ENCODE assay signal across 10 cellular contexts in the genomic region with DNA sequence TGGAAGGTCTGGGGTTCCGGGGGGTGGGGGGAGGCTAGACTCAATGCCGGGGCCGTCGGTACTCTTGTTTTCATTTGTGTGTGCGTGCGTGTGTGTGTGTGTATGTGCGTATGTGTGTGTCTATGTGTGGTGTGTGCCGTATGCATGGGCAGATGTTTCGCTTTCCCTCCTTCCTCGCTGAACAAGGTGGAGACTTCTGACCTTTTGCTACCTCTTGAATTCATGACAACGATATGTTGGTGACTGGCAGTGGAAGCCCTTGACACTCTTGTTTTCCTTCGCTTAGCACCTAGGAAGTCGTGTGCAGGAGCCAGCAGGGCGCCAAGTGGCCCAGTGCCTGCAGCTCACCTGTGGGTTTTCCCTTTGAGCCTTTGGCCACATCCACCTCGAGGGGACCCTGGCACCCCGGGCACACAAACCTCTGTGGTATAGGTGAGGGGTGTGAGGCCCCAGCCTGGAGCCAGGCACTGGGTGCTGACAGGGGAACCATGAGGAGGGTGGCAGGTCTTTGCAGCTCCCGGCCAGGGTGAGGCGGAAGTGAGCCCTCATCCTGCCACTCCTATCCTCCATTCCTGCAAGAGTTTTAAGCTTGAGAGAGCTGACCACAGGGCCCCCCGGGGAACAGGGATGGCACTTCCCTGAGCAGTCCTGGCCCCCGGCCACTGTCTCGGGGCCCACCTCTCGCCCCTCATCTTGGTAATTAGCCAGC. TPM values are rescaled to one million over a fixed set of nuclear protein-coding genes. Genes with fewer than 3 reads are reported as not detected.
A peak's percentile ranks its signal among the peaks of the same experiment; 100 is the strongest.
DNase-seq lines count a peak whose midpoint lies in the region; ATAC-seq and TF ChIP-seq lines count a peak whose summit lies in the region.
"Had no signal": no experiment of that assay in that cellular context is flagged by ENCODE, and none has a peak within 500 bp of the region (broad histone marks: within the 10 kb centered on the region; RNA-seq: fewer than 3 reads in every experiment).

No MANE protein-coding gene starts in this region.

- peaks cover 2% of the 10 kb centered on the region for H3K36me3 Mint-ChIP-seq in activated CD8-positive, alpha-beta T cell treated with anti-CD3 and anti-CD28 coated beads for 36 hours (ENCODE audit: low read depth)

- H3K9me3 Mint-ChIP-seq in activated CD8-positive, alpha-beta T cell treated with anti-CD3 and anti-CD28 coated beads for 36 hours: no peaks in the 10 kb centered on the region

- H3K27ac Mint-ChIP-seq in activated CD8-positive, alpha-beta T cell treated with anti-CD3 and anti-CD28 coated beads for 36 hours: no peak overlapping the region

- POLR2A ChIA-PET in activated CD8-positive, alpha-beta T cell treated with anti-CD3 and anti-CD28 coated beads for 36 hours (lab: Charles Lee): no interaction called here

- ATAC-seq in heart right ventricle: no peak
- no peak for ATAC-seq in Right ventricle myocardium inferior
- peak; percentile 47 for ATAC-seq in activated CD8-positive, alpha-beta T cell treated with anti-CD3 and anti-CD28 coated beads for 36 hours
- ATAC-seq in left lobe of liver: no peak

- CTCF ChIA-PET in activated CD8-positive, alpha-beta T cell treated with anti-CD3 and anti-CD28 coated beads for 36 hours (lab: Charles Lee): no interaction called here

- no peaks in the 10 kb centered on the region for H3K27me3 Mint-ChIP-seq in activated CD8-positive, alpha-beta T cell treated with anti-CD3 and anti-CD28 coated beads for 36 hours

- WGBS in heart right ventricle, 2 donors: 86 to 90% methylated on average over 22 of the region's 22 CpGs

- H3K9me3 ChIP-seq in heart right ventricle: no peaks in the 10 kb centered on the region

- H3K27me3 ChIP-seq in heart right ventricle: no peaks in the 10 kb centered on the region

- H3K27ac ChIP-seq in heart right ventricle: no peak overlapping the region
- H3K27ac ChIP-seq: skin epidermis had no signal

- intact Hi-C loops in heart right ventricle (cut with DNase I): no loop called here
- intact Hi-C loops in Right ventricle myocardium inferior (cut with DNase I): no loop called here
- intact Hi-C loops in activated CD8-positive, alpha-beta T cell treated with anti-CD3 and anti-CD28 coated beads for 36 hours (cut with micrococcal nuclease): no loop called here

- TF ChIP-seq CTCF in heart right ventricle (IDR thresholded peaks at IDR 0.05): no peak
- TF ChIP-seq CTCF in activated CD8-positive, alpha-beta T cell treated with anti-CD3 and anti-CD28 coated beads for 36 hours (IDR thresholded peaks at IDR 0.05): peak; percentile 17

- peaks cover 0 to 10% (median 0%) of the 10 kb centered on the region in 9 donors for H3K4me1 ChIP-seq in heart right ventricle

- H3K4me1 Mint-ChIP-seq in activated CD8-positive, alpha-beta T cell treated with anti-CD3 and anti-CD28 coated beads for 36 hours (ENCODE audit: low read depth): no peaks in the 10 kb centered on the region

- DNase-seq in heart right ventricle: peak; percentile 2 to 11
- DNase-seq in Right ventricle myocardium inferior (ENCODE audit: missing footprints): no peak
- DNase-seq in activated CD8-positive, alpha-beta T cell treated with anti-CD3 and anti-CD28 coated beads for 36 hours: peak; percentile 22
- peak; percentile 30 for DNase-seq in left lobe of liver (ENCODE audit: low spot score)
- DNase-seq in ureter (ENCODE audit: low spot score): peak; percentile 35
- no peak for DNase-seq in stimulated activated CD4-positive, alpha-beta T cell treated with anti-CD3 and anti-CD28 coated beads, Interleukin-4, amount 100 ng/mL, for 24 hours
- DNase-seq in NCI-H2081 treated with DMSO at 0.1 percent for 48 hours (lab: John Stamatoyannopoulos, UW): no peak
- DNase-seq in GOT3 (lab: John Stamatoyannopoulos, UW): no peak
- DNase-seq: NCI-H226 had no signal

- H3K4me3 ChIP-seq in heart right ventricle: no peak overlapping the region
- H3K4me3 ChIP-seq: skin epidermis had no signal

- no peak overlapping the region for H3K4me3 Mint-ChIP-seq in activated CD8-positive, alpha-beta T cell treated with anti-CD3 and anti-CD28 coated beads for 36 hours

- H3K36me3 ChIP-seq in heart right ventricle: peaks cover 0 to 46% (median 14%) of the 10 kb centered on the region in 9 donors

RNA-seq across cellular contexts. Expression of a gene that starts 19.3 kb away (rescaled TPM):
- total RNA-seq in heart right ventricle (1 to 10 TPM in 2 of 10 donors, under 1 TPM in 6, not detected in 2; 0.26 to 1.8 (median 0.85) TPM), Right ventricle myocardium inferior (1.2 TPM), left lobe of liver (0.78 TPM), ureter (0.31 TPM)
- polyA plus RNA-seq in heart right ventricle: 1 to 10 TPM in 1 of 2 donors, under 1 TPM in 1; 0.70 to 1.1 TPM
- total RNA-seq in activated CD8-positive, alpha-beta T cell treated with anti-CD3 and anti-CD28 coated beads for 36 hours: 1 to 10 TPM; 1.7 to 2.7 TPM

RNA-seq across cellular contexts. Expression of a gene that starts 30.7 kb away (rescaled TPM):
- 1 to 10 TPM; 1.2 to 2.4 (median 1.8) TPM for total RNA-seq in heart right ventricle
- 1 to 10 TPM in 1 of 2 donors, under 1 TPM in 1; 0.65 to 2.0 TPM for polyA plus RNA-seq in heart right ventricle
- 1.4 TPM for total RNA-seq in Right ventricle myocardium inferior
- total RNA-seq in activated CD8-positive, alpha-beta T cell treated with anti-CD3 and anti-CD28 coated beads for 36 hours: 1 to 10 TPM; 3.8 to 4.1 TPM
- total RNA-seq in left lobe of liver: 2.1 TPM
- total RNA-seq in ureter: 4.0 TPM

Comparison
In these comparisons a context has a peak if more than half of its experiments do, and no peak if none do; other contexts are left out.
1. DNase-seq: peak in heart right ventricle (2 of 2), activated CD8-positive, alpha-beta T cell treated with anti-CD3 and anti-CD28 coated beads for 36 hours (single experiment), left lobe of liver (single experiment) and ureter (single experiment); none in Right ventricle myocardium inferior (single experiment), stimulated activated CD4-positive, alpha-beta T cell treated with anti-CD3 and anti-CD28 coated beads, Interleukin-4, amount 100 ng/mL, for 24 hours (single experiment), NCI-H2081 treated with DMSO at 0.1 percent for 48 hours (single experiment) and GOT3 (single experiment).